ENCODE assay signal across 9 cellular contexts in the genomic region with DNA sequence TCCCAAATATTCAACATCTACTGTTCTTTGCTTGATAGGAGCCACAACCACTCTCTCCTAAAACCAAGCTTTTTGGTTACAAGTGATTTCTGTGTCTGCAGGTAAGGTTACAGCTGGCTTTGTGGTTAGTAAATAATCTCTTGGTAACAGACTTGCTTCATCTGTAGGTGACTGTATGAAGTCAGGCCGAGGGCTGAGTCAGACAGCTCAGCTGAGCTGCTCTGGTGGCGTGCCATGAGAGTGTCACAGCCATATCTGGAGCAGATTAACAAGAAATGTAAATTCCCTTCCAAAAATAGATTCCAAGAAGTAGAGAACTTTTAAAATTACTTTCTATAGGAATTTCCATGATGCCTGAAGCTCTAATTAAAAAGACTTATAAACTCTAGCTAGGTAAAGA. TPM values are rescaled to one million over a fixed set of nuclear protein-coding genes. Genes with fewer than 3 reads are reported as not detected.
DNase-seq lines count a peak whose midpoint lies in the region; ATAC-seq and TF ChIP-seq lines count a peak whose summit lies in the region.
"Had no signal": no experiment of that assay in that cellular context is flagged by ENCODE, and none has a peak within 500 bp of the region (broad histone marks: within the 10 kb centered on the region; RNA-seq: fewer than 3 reads in every experiment).

No MANE protein-coding gene starts in this region.

- POLR2A ChIA-PET in PC-3 (lab: Charles Lee; ENCODE audit: unreplicated experiment) = interaction anchor here (0.6 kb wide), 1 partner anchor 95 kb away, joined by 3 read pairs; no protein-coding TSS in a partner anchor

- no peak overlapping the region for H3K4me3 Mint-ChIP-seq in HFFc6
- no peak overlapping the region for H3K4me3 Mint-ChIP-seq in activated naive CD8-positive, alpha-beta T cell treated with anti-CD3 and anti-CD28 coated beads, Interleukin-2, amount 50 U/mL, for 24 hours
- H3K4me3 Mint-ChIP-seq: dendritic cell treated with granulocyte-macrophage colony-stimulating factor and Interleukin-4, amounts not matched to agents 40 ng/mL and 50 ng/mL, for 4 days had no signal

- intact Hi-C loops in PC-3 (cut with micrococcal nuclease) = no loop called here

- no peak overlapping the region for H2AFZ ChIP-seq in PC-3 (ENCODE audit: low read length)

- H4K20me1 ChIP-seq in PC-3 (ENCODE audit: low read length) = no peaks in the 10 kb centered on the region

- peaks cover 49% of the 10 kb centered on the region for H3K4me1 Mint-ChIP-seq in HFFc6 (ENCODE audit: low read depth)
- no peaks in the 10 kb centered on the region for H3K4me1 Mint-ChIP-seq in activated naive CD8-positive, alpha-beta T cell treated with anti-CD3 and anti-CD28 coated beads, Interleukin-2, amount 50 U/mL, for 24 hours

- H3K27me3 Mint-ChIP-seq in HFFc6 (ENCODE audit: insufficient read depth) = peaks cover 2% of the 10 kb centered on the region
- H3K27me3 Mint-ChIP-seq in activated naive CD8-positive, alpha-beta T cell treated with anti-CD3 and anti-CD28 coated beads, Interleukin-2, amount 50 U/mL, for 24 hours = no peaks in the 10 kb centered on the region
- H3K27me3 Mint-ChIP-seq: dendritic cell treated with granulocyte-macrophage colony-stimulating factor and Interleukin-4, amounts not matched to agents 40 ng/mL and 50 ng/mL, for 4 days had no signal

- no peaks in the 10 kb centered on the region for H3F3A ChIP-seq in PC-3 (ENCODE audit: low read length, unreplicated experiment)

- no peak overlapping the region for H3K9ac ChIP-seq in PC-3 (ENCODE audit: low read length)

- H3K27me3 ChIP-seq in PC-3 (ENCODE audit: low read length) = no peaks in the 10 kb centered on the region

- no TSS peak for BruUV-seq in PC-3 (replicated peaks; lab: Mats Ljungman, UMichigan)

- H3K4me1 ChIP-seq in PC-3 (ENCODE audit: insufficient read depth, low read length) = peaks cover 28% of the 10 kb centered on the region

- no peaks in the 10 kb centered on the region for H3K36me3 Mint-ChIP-seq in HFFc6 (ENCODE audit: low read depth)
- no peaks in the 10 kb centered on the region for H3K36me3 Mint-ChIP-seq in activated naive CD8-positive, alpha-beta T cell treated with anti-CD3 and anti-CD28 coated beads, Interleukin-2, amount 50 U/mL, for 24 hours (ENCODE audit: low read depth)

- H3K9me3 Mint-ChIP-seq in HFFc6 = no peaks in the 10 kb centered on the region
- no peaks in the 10 kb centered on the region for H3K9me3 Mint-ChIP-seq in activated naive CD8-positive, alpha-beta T cell treated with anti-CD3 and anti-CD28 coated beads, Interleukin-2, amount 50 U/mL, for 24 hours
- H3K9me3 Mint-ChIP-seq: dendritic cell treated with granulocyte-macrophage colony-stimulating factor and Interleukin-4, amounts not matched to agents 40 ng/mL and 50 ng/mL, for 4 days had no signal

- ATAC-seq in PC-3 = peak; percentile 88
- no peak for ATAC-seq in activated naive CD8-positive, alpha-beta T cell treated with anti-CD3 and anti-CD28 coated beads, Interleukin-2, amount 50 U/mL, for 24 hours

- peak overlapping the region; percentile 6; the same call in 1 of the 2 replicates for H3K27ac ChIP-seq in PC-3 (ENCODE audit: low read length)

- H3K9me2 ChIP-seq in PC-3 (replicated peaks; ENCODE audit: low read length) = peaks cover 3% of the 10 kb centered on the region; the same call in 1 of the 2 replicates

- no peak overlapping the region; the same call in 1 of the 2 replicates for H3K4me3 ChIP-seq in PC-3 (ENCODE audit: low read length)

- no peak for TF ChIP-seq POLR2A in erythroblast (IDR thresholded peaks at IDR 0.05; ENCODE audit: low read length)

- no peaks in the 10 kb centered on the region for H3K79me2 ChIP-seq in PC-3 (ENCODE audit: low read length)

- CTCF ChIA-PET in PC-3 (lab: Charles Lee) = no interaction called here

- no peaks in the 10 kb centered on the region for H3K9me3 ChIP-seq in PC-3 (ENCODE audit: low read length)

- H3K4me2 ChIP-seq in PC-3 (ENCODE audit: low read length) = peak overlapping the region; percentile 43

- in situ Hi-C loops in GM13976 (cut with MboI; ENCODE audit: low sequenced_read_pairs, unreplicated experiment) = no loop called here

- TF ChIP-seq CTCF in GM13976 (IDR thresholded peaks at IDR 0.05; ENCODE audit: borderline replicate concordance, control extremely low read depth, extremely low read depth, insufficient read depth, missing control alignments) (no peak), HFFc6 (IDR thresholded peaks at IDR 0.05) (no peak), PC-3 (conservative IDR thresholded peaks at IDR 0.05; ENCODE audit: low read depth, low read length) (no peak)

- DNase-seq in GM13976 (ENCODE audit: low spot score) (peak; percentile 19), HFFc6 (peak; percentile 92), PC-3 (peak; percentile 98), iris pigment epithelial cell (ENCODE audit: low read depth) (peak; percentile 92), SK-N-DZ (ENCODE audit: low spot score) (no peak), cerebellar nuclear complex (lab: John Stamatoyannopoulos, UW) (no peak), erythroblast (lab: John Stamatoyannopoulos, UW) (no peak)
- no peak for DNase-seq in activated naive CD8-positive, alpha-beta T cell treated with anti-CD3 and anti-CD28 coated beads, Interleukin-2, amount 50 U/mL, for 24 hours

- H3K36me3 ChIP-seq in PC-3 (ENCODE audit: low read depth, low read length) = no peaks in the 10 kb centered on the region

- peak overlapping the region; percentile 85 for H3K27ac Mint-ChIP-seq in HFFc6
- no peak overlapping the region for H3K27ac Mint-ChIP-seq in activated naive CD8-positive, alpha-beta T cell treated with anti-CD3 and anti-CD28 coated beads, Interleukin-2, amount 50 U/mL, for 24 hours
- H3K27ac Mint-ChIP-seq: dendritic cell treated with granulocyte-macrophage colony-stimulating factor and Interleukin-4, amounts not matched to agents 40 ng/mL and 50 ng/mL, for 4 days had no signal

RNA-seq across cellular contexts. Expression of gene TAS2R1, which starts 23.7 kb away (rescaled TPM):
- total RNA-seq in HFFc6 (2021; fragmentation: NEBNext Ultra II Directional; extraction: Animal tissue kit (Norgen Biotek cat#: 25700)) = under 1 TPM in 1 of 6 experiments, not detected in 5; 0.41 TPM
- total RNA-seq in PC-3 (2014; rRNA removed) = not detected in 2 replicates
- polyA plus RNA-seq in SK-N-DZ (2014; cell fraction: cytosol; rRNA removed) = not detected in 2 replicates
- polyA plus RNA-seq in SK-N-DZ (2014; cell fraction: nucleus; rRNA removed) = not detected in 2 replicates

Comparison
In these comparisons a context has a peak if more than half of its experiments do, and no peak if none do; other contexts are left out.
1. DNase-seq: peak in GM13976 (single experiment), HFFc6 (single experiment), PC-3 (single experiment) and iris pigment epithelial cell (single experiment); none in activated naive CD8-positive, alpha-beta T cell treated with anti-CD3 and anti-CD28 coated beads, Interleukin-2, amount 50 U/mL, for 24 hours (single experiment), SK-N-DZ (single experiment), cerebellar nuclear complex (0 of 2) and erythroblast (0 of 2).